ENCODE assay signal across 19 cellular contexts in genomic region chr5:9148242-9148641, GRCh38.
DNase-seq lines count a peak whose midpoint lies in the region; ATAC-seq, FAIRE-seq and TF ChIP-seq lines count a peak whose summit lies in the region.
"Had no signal": no experiment of that assay in that cellular context is flagged by ENCODE, and none has a peak within 500 bp of the region (broad histone marks: within the 10 kb centered on the region; RNA-seq: fewer than 3 reads in every experiment).

No MANE protein-coding gene starts in this region.

- no peak for TF ChIP-seq CTCF in bronchial epithelial cell (IDR thresholded peaks at IDR 0.05; ENCODE audit: insufficient read depth, low read length, severe bottlenecking)

- no peak for ATAC-seq in GM21717 (IDR thresholded peaks at IDR 0.05; ENCODE audit: unreplicated experiment)
- ATAC-seq: K562, Panc1 had no signal

- H3K36me3 ChIP-seq in bronchial epithelial cell (ENCODE audit: control insufficient read depth, insufficient read depth, low read length), result no peaks in the 10 kb centered on the region
- H3K36me3 ChIP-seq: HAP-1 had no signal

- no peak overlapping the region for H3K4me3 ChIP-seq in bronchial epithelial cell (ENCODE audit: low read depth, low read length)
- H3K4me3 ChIP-seq: HAP-1, K562, MG63 had no signal

- no peak for FAIRE-seq in bronchial epithelial cell (lab: Jason Lieb, UNC)
- FAIRE-seq: K562 had no signal

- no peaks in the 10 kb centered on the region for H3K27me3 ChIP-seq in bronchial epithelial cell (ENCODE audit: control insufficient read depth, insufficient read depth, low read length)
- H3K27me3 ChIP-seq: MG63 had no signal

- DNase-seq in EH (ENCODE audit: low read depth) (peak; percentile 39), LHCN-M2 (ENCODE audit: low read depth) (peak; percentile 54), bronchial epithelial cell (ENCODE audit: low read depth) (peak; percentile 22), iris pigment epithelial cell (ENCODE audit: low read depth) (peak; percentile 14), iPS-NIHi7 (ENCODE audit: extremely low spot score) (no peak), NCI-H524 (lab: John Stamatoyannopoulos, UW) (no peak)
- no peak for DNase-seq in effector CD8-positive, alpha-beta T cell (lab: John Stamatoyannopoulos, UW)
- DNase-seq: CD4-positive, alpha-beta memory T cell; MG63; NCI-H1105; NCI-H1930; NCI-H2171; NCI-H446 treated with DMSO at 0.1 percent for 48 hours; NCI-H774; SIG-M5 had no signal

Comparison
In these comparisons a context has a peak if more than half of its experiments do, and no peak if none do; other contexts are left out.
1. DNase-seq: peak in EH (single experiment), LHCN-M2 (single experiment), bronchial epithelial cell (single experiment) and iris pigment epithelial cell (single experiment); none in iPS-NIHi7 (single experiment), effector CD8-positive, alpha-beta T cell (single experiment) and NCI-H524 (0 of 2).